Comparison of ENCODE assay signal across 1 cellular context in genomic region chr6:135145509-135145865, GRCh38.
A peak's percentile ranks its signal among the peaks of the same experiment; 100 is the strongest.
TF ChIP-seq lines count a peak whose summit lies in the region.

No MANE protein-coding gene starts in this region.

TF ChIP-seq in K562, 482 proteins besides CTCF, POLR2A, EP300 and RAD21 (continued from another document):
- TF ChIP-seq NFXL1 (CRISPR knock-in tag; IDR thresholded peaks at IDR 0.05) = 0 out of 2 replicates have a peak, but pooled peaks have one; percentile 45
- no peak for TF ChIP-seq ZC3H4 (CRISPR knock-in tag; IDR thresholded peaks at IDR 0.05; ENCODE audit: borderline replicate concordance)
- TF ChIP-seq POLR2AphosphoS5 (IDR thresholded peaks at IDR 0.05; ENCODE audit: control insufficient read depth, insufficient read depth, low read depth, low read length) = no peak
- TF ChIP-seq NR2C2 (CRISPR knock-in tag; IDR thresholded peaks at IDR 0.05) = no peak
- TF ChIP-seq NR2C2 (tag; IDR thresholded peaks at IDR 0.05) = 0 out of 2 replicates have a peak, but pooled peaks have one; percentile 6
- 0 out of 4 replicates have a peak, but pooled peaks of 1 of the 2 experiments have one; percentile 17 for TF ChIP-seq ZNF318 (IDR thresholded peaks at IDR 0.05; ENCODE audit: borderline replicate concordance in 1 of 2, low read depth in 1 of 2)
- no peak for TF ChIP-seq CEBPG (CRISPR knock-in tag; IDR thresholded peaks at IDR 0.05)
- 0 out of 4 replicates have a peak, but pooled peaks of 1 of the 2 experiments have one; percentile 33 for TF ChIP-seq CEBPG (tag; conservative IDR thresholded peaks at IDR 0.05 in 1 of 2, IDR thresholded peaks at IDR 0.05 in 1 of 2)
- TF ChIP-seq EZH2 (IDR thresholded peaks at IDR 0.05; ENCODE audit: borderline replicate concordance, low read depth, low read length) = no peak
- 0 out of 2 replicates have a peak, but pooled peaks have one; percentile 26 for TF ChIP-seq ATF3 (IDR thresholded peaks at IDR 0.05)
- TF ChIP-seq ATF3 (CRISPR knock-in tag; conservative IDR thresholded peaks at IDR 0.05) = no peak
- no peak for TF ChIP-seq JUND (IDR thresholded peaks at IDR 0.05; ENCODE audit: borderline replicate concordance, low read depth, low read length)
- TF ChIP-seq JUND (tag; IDR thresholded peaks at IDR 0.05; ENCODE audit: borderline replicate concordance, low read depth, low read length) = peak; percentile 25; the same call in 1 of the 3 replicates
- TF ChIP-seq DMBX1 (CRISPR knock-in tag; IDR thresholded peaks at IDR 0.05; ENCODE audit: borderline replicate concordance) = peak; percentile 18; the same call in 1 of the 2 replicates
- peak; percentile 55; the same call in 1 of the 2 replicates for TF ChIP-seq HINFP (tag; conservative IDR thresholded peaks at IDR 0.05; ENCODE audit: low read depth)
- TF ChIP-seq KLF6 (CRISPR knock-in tag; IDR thresholded peaks at IDR 0.05; ENCODE audit: borderline replicate concordance) = peak; percentile 21; the same call in 1 of the 2 replicates
- no peak for TF ChIP-seq TFAP4 (CRISPR knock-in tag; IDR thresholded peaks at IDR 0.05; ENCODE audit: borderline replicate concordance)
- TF ChIP-seq HNRNPLL (IDR thresholded peaks at IDR 0.05; ENCODE audit: low read depth, low read length, poor library complexity, severe bottlenecking) = no peak
- peak; percentile 70; the same call in 1 of the 2 replicates for TF ChIP-seq BACH1 (tag; IDR thresholded peaks at IDR 0.05)
- peak; percentile 32; the same call in 1 of the 2 replicates for TF ChIP-seq NFRKB (IDR thresholded peaks at IDR 0.05; ENCODE audit: low read depth)
- TF ChIP-seq VEZF1 (CRISPR knock-in tag; IDR thresholded peaks at IDR 0.05) = no peak; the same call in none of the 2 replicates
- TF ChIP-seq ZNF3 (CRISPR knock-in tag; IDR thresholded peaks at IDR 0.05) = 0 out of 2 replicates have a peak, but pooled peaks have one; percentile 1
- no peak for TF ChIP-seq GABPA (tag; conservative IDR thresholded peaks at IDR 0.05; ENCODE audit: low read depth)
- 0 out of 2 replicates have a peak, but pooled peaks have one; percentile 26 for TF ChIP-seq ZNF512 (tag; IDR thresholded peaks at IDR 0.05)
- no peak for TF ChIP-seq GTF3C2 (IDR thresholded peaks at IDR 0.05; ENCODE audit: borderline replicate concordance, extremely low read depth, insufficient read length)
- peak; percentile 9; the same call in 1 of the 2 replicates for TF ChIP-seq ZNF23 (CRISPR knock-in tag; IDR thresholded peaks at IDR 0.05)
- 0 out of 2 replicates have a peak, but pooled peaks have one; percentile 19 for TF ChIP-seq CHAMP1 (IDR thresholded peaks at IDR 0.05)
- TF ChIP-seq XRCC3 (IDR thresholded peaks at IDR 0.05) = no peak
TF ChIP-seq in K562: peak in this region for 16.
